8 cellular contexts compared by ENCODE assay signal in the genomic region with DNA sequence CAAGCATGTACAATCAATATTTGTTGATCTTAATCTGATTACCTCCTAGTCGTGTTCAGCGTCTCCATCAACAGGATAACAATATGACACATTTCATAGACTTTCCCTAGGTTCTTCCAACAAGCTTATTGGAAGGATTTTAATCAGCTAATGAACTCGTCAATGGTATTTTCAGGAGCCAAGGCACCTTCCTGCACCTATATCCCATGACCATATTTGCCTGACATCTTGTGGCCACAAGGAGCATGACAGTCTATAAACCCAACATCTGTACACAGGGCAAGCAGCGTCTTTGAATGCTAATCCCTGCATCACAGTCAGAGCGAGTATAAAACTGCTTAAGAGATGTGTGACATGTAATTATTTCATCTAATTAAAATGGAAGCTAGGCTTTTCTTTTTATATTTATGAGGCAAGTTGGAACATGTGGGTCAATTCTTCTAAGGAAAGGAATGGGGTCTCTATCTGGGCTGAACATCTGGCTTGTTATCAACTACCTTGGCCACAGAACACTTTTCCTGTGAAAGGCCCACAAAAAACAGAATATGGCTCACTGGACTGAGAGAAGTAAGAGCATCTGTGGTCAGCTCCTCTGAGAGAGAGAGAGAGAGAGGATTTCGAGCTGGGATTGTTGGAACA.
DNase-seq lines count a peak whose midpoint lies in the region; ATAC-seq and TF ChIP-seq lines count a peak whose summit lies in the region.

No MANE protein-coding gene starts in this region.

- H3K9me3 Mint-ChIP-seq in WTC11: no peaks in the 10 kb centered on the region; the same call in 1 of the 2 replicates

- ATAC-seq in GM19035 (IDR thresholded peaks at IDR 0.05; ENCODE audit: unreplicated experiment): peak; percentile 96
- ATAC-seq in HG03060 (IDR thresholded peaks at IDR 0.05; ENCODE audit: low read depth, unreplicated experiment): peak; percentile 82
- peak; percentile 93 for ATAC-seq in WTC11

- H3K4me3 ChIP-seq in retinal pigment epithelial cell (ENCODE audit: low read length): no peak overlapping the region

- DNase-seq in DMS153 (lab: John Stamatoyannopoulos, UW): peak; percentile 40
- peak; percentile 37 for DNase-seq in NCI-H2081 treated with DMSO at 0.1 percent for 48 hours (lab: John Stamatoyannopoulos, UW)
- DNase-seq in WTC11 (ENCODE audit: low spot score): peak; percentile 19
- peak; percentile 35 for DNase-seq in globus pallidus (ENCODE audit: low spot score)
- DNase-seq in retinal pigment epithelial cell (ENCODE audit: low read depth): peak; percentile 26
- no peak for DNase-seq in activated CD8-positive, alpha-beta memory T cell treated with anti-CD3 and anti-CD28 coated beads, Interleukin-2, amount 50 U/mL, for 48 hours

- no peaks in the 10 kb centered on the region for H3K27me3 Mint-ChIP-seq in WTC11 (ENCODE audit: low read depth)

- TF ChIP-seq CTCF in WTC11 (IDR thresholded peaks at IDR 0.05) (peak; percentile 80), retinal pigment epithelial cell (conservative IDR thresholded peaks at IDR 0.05; ENCODE audit: low read depth, low read length) (peak; percentile 82)

- H3K27ac Mint-ChIP-seq in WTC11: no peak overlapping the region

- H3K4me1 Mint-ChIP-seq in WTC11: peaks cover 8% of the 10 kb centered on the region

- no peaks in the 10 kb centered on the region for H3K36me3 Mint-ChIP-seq in WTC11

- H3K4me3 Mint-ChIP-seq in WTC11: no peak overlapping the region

- CTCF ChIA-PET in WTC11 (lab: Charles Lee): interaction anchor here (0.6 to 1.8 kb wide), 33 partner anchors 9 to 596 kb away, joined by 3 to 35 read pairs (median 4); partner anchors contain the start of gene NTNG1

- POLR2A ChIA-PET in WTC11 (lab: Charles Lee): no interaction called here

TF ChIP-seq in WTC11, 78 proteins besides CTCF, POLR2A, EP300 and RAD21:
- TF ChIP-seq GABPB1 (CRISPR knock-in tag; IDR thresholded peaks at IDR 0.05) (no peak), FOXJ3 (CRISPR knock-in tag; IDR thresholded peaks at IDR 0.05; ENCODE audit: borderline replicate concordance) (no peak), E2F4 (CRISPR knock-in tag; IDR thresholded peaks at IDR 0.05; ENCODE audit: borderline replicate concordance, low read depth) (no peak), ZNF317 (CRISPR knock-in tag; IDR thresholded peaks at IDR 0.05; ENCODE audit: borderline replicate concordance, low read depth) (no peak), FOXK1 (CRISPR knock-in tag; IDR thresholded peaks at IDR 0.05) (no peak), HMGA2 (CRISPR knock-in tag; IDR thresholded peaks at IDR 0.05) (no peak)
- TF ChIP-seq, protein P1, sequence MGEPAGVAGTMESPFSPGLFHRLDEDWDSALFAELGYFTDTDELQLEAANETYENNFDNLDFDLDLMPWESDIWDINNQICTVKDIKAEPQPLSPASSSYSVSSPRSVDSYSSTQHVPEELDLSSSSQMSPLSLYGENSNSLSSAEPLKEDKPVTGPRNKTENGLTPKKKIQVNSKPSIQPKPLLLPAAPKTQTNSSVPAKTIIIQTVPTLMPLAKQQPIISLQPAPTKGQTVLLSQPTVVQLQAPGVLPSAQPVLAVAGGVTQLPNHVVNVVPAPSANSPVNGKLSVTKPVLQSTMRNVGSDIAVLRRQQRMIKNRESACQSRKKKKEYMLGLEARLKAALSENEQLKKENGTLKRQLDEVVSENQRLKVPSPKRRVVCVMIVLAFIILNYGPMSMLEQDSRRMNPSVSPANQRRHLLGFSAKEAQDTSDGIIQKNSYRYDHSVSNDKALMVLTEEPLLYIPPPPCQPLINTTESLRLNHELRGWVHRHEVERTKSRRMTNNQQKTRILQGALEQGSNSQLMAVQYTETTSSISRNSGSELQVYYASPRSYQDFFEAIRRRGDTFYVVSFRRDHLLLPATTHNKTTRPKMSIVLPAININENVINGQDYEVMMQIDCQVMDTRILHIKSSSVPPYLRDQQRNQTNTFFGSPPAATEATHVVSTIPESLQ (CRISPR knock-in tag; IDR thresholded peaks at IDR 0.05): no peak
